ENCODE assay signal across 8 cellular contexts in the genomic region with DNA sequence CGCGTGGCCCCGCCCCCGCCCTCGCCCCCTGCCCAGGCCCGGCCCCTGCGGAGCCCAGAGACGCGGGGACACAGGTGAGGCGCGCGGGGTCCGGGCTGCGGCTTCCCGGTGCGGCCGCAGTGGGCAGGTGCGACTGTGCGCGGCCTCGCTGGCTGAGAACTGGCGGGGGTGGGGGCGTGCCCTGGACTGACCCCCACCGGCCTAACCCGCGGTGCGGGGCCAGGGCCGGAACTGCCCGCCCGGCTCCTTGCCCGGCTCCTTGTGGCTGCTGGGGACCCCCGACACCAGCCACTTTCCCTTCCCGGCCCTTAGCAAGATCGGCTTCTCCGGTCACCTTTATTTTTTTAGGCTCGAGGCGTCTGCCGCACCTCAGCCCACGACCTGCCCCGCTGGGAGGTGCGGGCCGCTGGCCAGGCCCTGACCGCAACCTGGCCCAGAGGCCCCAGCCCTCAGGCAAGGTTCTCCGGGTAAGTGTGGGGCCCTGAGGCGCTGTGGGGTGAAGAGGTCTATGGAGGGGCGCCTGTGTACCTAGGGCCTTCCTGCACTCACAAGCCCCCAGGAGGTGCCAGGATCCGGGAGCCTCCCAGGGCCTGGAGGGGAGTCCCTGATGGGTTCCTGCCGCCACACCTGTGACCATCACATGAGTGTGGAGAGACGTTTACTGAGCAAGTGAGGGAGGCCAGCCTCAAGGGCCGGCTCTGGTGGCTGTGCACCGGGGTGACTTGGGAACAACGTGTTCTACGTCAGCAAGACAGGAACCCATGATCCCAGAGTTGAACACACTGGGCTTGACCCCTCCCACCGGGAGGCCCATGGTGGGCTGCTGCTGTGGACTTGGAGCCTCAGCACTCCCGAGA.
DNase-seq lines count a peak whose midpoint lies in the region; ATAC-seq lines count a peak whose summit lies in the region.

A gene with protein sequence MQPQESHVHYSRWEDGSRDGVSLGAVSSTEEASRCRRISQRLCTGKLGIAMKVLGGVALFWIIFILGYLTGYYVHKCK (plus strand): TSS at position 35 of the 857 bp plus-strand sequence. CDS start 2,625 bp downstream, outside the sequence.

- H3K27ac Mint-ChIP-seq in activated naive CD8-positive, alpha-beta T cell treated with anti-CD3 and anti-CD28 coated beads, Interleukin-2, amount 50 U/mL, for 24 hours: peak within 1 kb of the TSS; percentile 60
- peak within 1 kb of the TSS; percentile 65 to 85 for H3K27ac Mint-ChIP-seq in stimulated activated naive CD8-positive, alpha-beta T cell treated with anti-CD3 and anti-CD28 coated beads, Interleukin-15, amount 100 ng/mL, for 72 hours

- no peaks in the 10 kb centered on the region for H3K36me3 Mint-ChIP-seq in activated naive CD8-positive, alpha-beta T cell treated with anti-CD3 and anti-CD28 coated beads, Interleukin-2, amount 50 U/mL, for 24 hours (ENCODE audit: low read depth)

- peak within 1 kb of the TSS; percentile 72 for H3K4me3 Mint-ChIP-seq in activated naive CD8-positive, alpha-beta T cell treated with anti-CD3 and anti-CD28 coated beads, Interleukin-2, amount 50 U/mL, for 24 hours
- H3K4me3 Mint-ChIP-seq in stimulated activated naive CD8-positive, alpha-beta T cell treated with anti-CD3 and anti-CD28 coated beads, Interleukin-15, amount 100 ng/mL, for 72 hours: peak within 1 kb of the TSS; percentile 80 to 90

- peak within 1 kb of the TSS; percentile 73 for H3K4me3 ChIP-seq in iPS-18c (ENCODE audit: insufficient read depth, low read depth, low read length)

- peaks cover 19% of the 10 kb centered on the region for H3K4me1 Mint-ChIP-seq in activated naive CD8-positive, alpha-beta T cell treated with anti-CD3 and anti-CD28 coated beads, Interleukin-2, amount 50 U/mL, for 24 hours
- peaks cover 39% of the 10 kb centered on the region for H3K4me1 Mint-ChIP-seq in stimulated activated naive CD8-positive, alpha-beta T cell treated with anti-CD3 and anti-CD28 coated beads, Interleukin-15, amount 100 ng/mL, for 72 hours

- no peaks in the 10 kb centered on the region for H3K27me3 Mint-ChIP-seq in activated naive CD8-positive, alpha-beta T cell treated with anti-CD3 and anti-CD28 coated beads, Interleukin-2, amount 50 U/mL, for 24 hours
- H3K27me3 Mint-ChIP-seq in stimulated activated naive CD8-positive, alpha-beta T cell treated with anti-CD3 and anti-CD28 coated beads, Interleukin-15, amount 100 ng/mL, for 72 hours: no peaks in the 10 kb centered on the region

- DNase-seq in activated naive CD8-positive, alpha-beta T cell treated with anti-CD3 and anti-CD28 coated beads, Interleukin-2, amount 50 U/mL, for 24 hours: no peak
- DNase-seq in stimulated activated naive CD8-positive, alpha-beta T cell treated with anti-CD3 and anti-CD28 coated beads, Interleukin-15, amount 100 ng/mL, for 72 hours: peak in 1 of 2 donors; percentile 28
- DNase-seq in dedifferentiated amniotic fluid mesenchymal stem cell (ENCODE audit: extremely low spot score) (no peak), T-helper 9 cell (no peak)
- no peak for DNase-seq in stimulated activated CD4-positive, alpha-beta T cell treated with anti-CD3 and anti-CD28 coated beads, Interleukin-1b, Interleukin-23, amount 100 ng/mL, for 48 hours

- H3K9me3 ChIP-seq in iPS-18c (ENCODE audit: control insufficient read depth, insufficient read depth, low read length): peaks cover 3% of the 10 kb centered on the region

- no peaks in the 10 kb centered on the region for H3K9me3 Mint-ChIP-seq in activated naive CD8-positive, alpha-beta T cell treated with anti-CD3 and anti-CD28 coated beads, Interleukin-2, amount 50 U/mL, for 24 hours
- no peaks in the 10 kb centered on the region for H3K9me3 Mint-ChIP-seq in stimulated activated naive CD8-positive, alpha-beta T cell treated with anti-CD3 and anti-CD28 coated beads, Interleukin-15, amount 100 ng/mL, for 72 hours

- ATAC-seq in GM19023 (IDR thresholded peaks at IDR 0.05; ENCODE audit: unreplicated experiment) (peak; percentile 17), HG03108 (IDR thresholded peaks at IDR 0.05; ENCODE audit: unreplicated experiment) (peak; percentile 18)
- peak; percentile 4 for ATAC-seq in activated naive CD8-positive, alpha-beta T cell treated with anti-CD3 and anti-CD28 coated beads, Interleukin-2, amount 50 U/mL, for 24 hours
- ATAC-seq in stimulated activated naive CD8-positive, alpha-beta T cell treated with anti-CD3 and anti-CD28 coated beads, Interleukin-15, amount 100 ng/mL, for 72 hours: no peak
